Comparison of ENCODE assay signal across 34 cellular contexts in the genomic region with DNA sequence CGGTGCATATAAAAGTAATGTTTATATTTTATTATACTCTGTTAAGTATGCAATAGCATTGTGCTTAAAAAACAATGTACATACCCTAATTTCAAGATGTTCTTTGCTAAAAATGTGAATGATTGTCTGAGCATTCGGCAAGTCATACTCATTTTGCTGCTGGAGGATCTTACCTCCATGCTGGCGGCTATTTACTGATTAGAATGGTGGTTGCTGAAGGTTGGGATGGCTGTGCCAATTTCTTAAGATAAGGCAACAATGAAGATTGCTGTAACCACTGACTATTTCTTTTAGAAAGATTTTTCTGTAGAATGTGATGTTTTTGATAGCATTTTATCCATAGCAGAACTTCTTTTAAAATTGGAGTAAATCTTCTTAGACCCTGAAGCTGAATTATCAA.
"Had no signal": no experiment of that assay in that cellular context is flagged by ENCODE, and none has a peak within 500 bp of the region (broad histone marks: within the 10 kb centered on the region; RNA-seq: fewer than 3 reads in every experiment).

No MANE protein-coding gene starts in this region.

- H3K4me3 ChIP-seq: MG63 had no signal

- H3K9me3 ChIP-seq: MG63 had no signal

- H3K4me2 ChIP-seq: KMS-11 had no signal

- H3K9ac ChIP-seq: KMS-11 had no signal

- H3K36me3 ChIP-seq: MG63 had no signal

- DNase-seq: Karpas-422, Kasumi-1, MG63, MM.1S, MV-4-11, NCI-H1048, NCI-H1092, NCI-H1092 treated with DMSO at 0.1 percent for 48 hours, NCI-H1105, NCI-H1105 treated with DMSO at 0.1 percent for 48 hours, NCI-H1417, NCI-H1417 treated with DMSO at 0.1 percent for 48 hours, NCI-H1436, NCI-H1436 treated with DMSO at 0.1 percent for 48 hours, NCI-H146, NCI-H1694, NCI-H1694 treated with DMSO at 0.1 percent for 48 hours, NCI-H187, NCI-H187 treated with DMSO at 0.1 percent for 48 hours, NCI-H1930, NCI-H2029, NCI-H2029 treated with DMSO at 0.1 percent for 48 hours, NCI-H2081, NCI-H2081 treated with DMSO at 0.1 percent for 48 hours, NCI-H2107, NCI-H2171, NCI-H2171 treated with DMSO at 0.1 percent for 48 hours, NCI-H2227 treated with DMSO at 0.1 percent for 48 hours, NCI-H226, NCI-H345, NCI-H446, NCI-H446 treated with DMSO at 0.1 percent for 48 hours, NCI-H510A had no signal

- H3K27me3 ChIP-seq: MG63 had no signal

- H3K27ac ChIP-seq: KMS-11 had no signal
